Comparison of ENCODE assay signal across 39 cellular contexts in genomic region chr1:236989290-236990051, GRCh38. TPM values are rescaled to one million over a fixed set of nuclear protein-coding genes. Genes with fewer than 3 reads are reported as not detected.
"Had no signal": no experiment of that assay in that cellular context is flagged by ENCODE, and none has a peak within 500 bp of the region (broad histone marks: within the 10 kb centered on the region; RNA-seq: fewer than 3 reads in every experiment).

No MANE protein-coding gene starts in this region.

- DNase-seq: MG63, MM.1S, MV-4-11, NCI-H1048, NCI-H1092, NCI-H1092 treated with DMSO at 0.1 percent for 48 hours, NCI-H1105, NCI-H1105 treated with DMSO at 0.1 percent for 48 hours, NCI-H1417, NCI-H1417 treated with DMSO at 0.1 percent for 48 hours, NCI-H1436, NCI-H1436 treated with DMSO at 0.1 percent for 48 hours, NCI-H146, NCI-H1694, NCI-H1694 treated with DMSO at 0.1 percent for 48 hours, NCI-H187, NCI-H187 treated with DMSO at 0.1 percent for 48 hours, NCI-H1930, NCI-H2029, NCI-H2029 treated with DMSO at 0.1 percent for 48 hours, NCI-H2081, NCI-H2081 treated with DMSO at 0.1 percent for 48 hours, NCI-H2107, NCI-H2171, NCI-H2171 treated with DMSO at 0.1 percent for 48 hours, NCI-H2227 treated with DMSO at 0.1 percent for 48 hours, NCI-H226, NCI-H345, NCI-H446, NCI-H446 treated with DMSO at 0.1 percent for 48 hours, NCI-H510A, NCI-H510A treated with DMSO at 0.1 percent for 48 hours, NCI-H524, NCI-H524 treated with DMSO at 0.1 percent for 48 hours, NCI-H526 had no signal

- H3K27me3 ChIP-seq: MG63 had no signal

- H3K36me3 ChIP-seq: MG63 had no signal

- H3K4me3 ChIP-seq: MG63 had no signal

RNA-seq across cellular contexts. Expression of gene MT1HL1, which starts 14.8 kb away (rescaled TPM):
- total RNA-seq: LHCN-M2, M059J, MCF 10A, NCI-H460 had no signal
